ENCODE assay signal across 1 cellular context in the genomic region with DNA sequence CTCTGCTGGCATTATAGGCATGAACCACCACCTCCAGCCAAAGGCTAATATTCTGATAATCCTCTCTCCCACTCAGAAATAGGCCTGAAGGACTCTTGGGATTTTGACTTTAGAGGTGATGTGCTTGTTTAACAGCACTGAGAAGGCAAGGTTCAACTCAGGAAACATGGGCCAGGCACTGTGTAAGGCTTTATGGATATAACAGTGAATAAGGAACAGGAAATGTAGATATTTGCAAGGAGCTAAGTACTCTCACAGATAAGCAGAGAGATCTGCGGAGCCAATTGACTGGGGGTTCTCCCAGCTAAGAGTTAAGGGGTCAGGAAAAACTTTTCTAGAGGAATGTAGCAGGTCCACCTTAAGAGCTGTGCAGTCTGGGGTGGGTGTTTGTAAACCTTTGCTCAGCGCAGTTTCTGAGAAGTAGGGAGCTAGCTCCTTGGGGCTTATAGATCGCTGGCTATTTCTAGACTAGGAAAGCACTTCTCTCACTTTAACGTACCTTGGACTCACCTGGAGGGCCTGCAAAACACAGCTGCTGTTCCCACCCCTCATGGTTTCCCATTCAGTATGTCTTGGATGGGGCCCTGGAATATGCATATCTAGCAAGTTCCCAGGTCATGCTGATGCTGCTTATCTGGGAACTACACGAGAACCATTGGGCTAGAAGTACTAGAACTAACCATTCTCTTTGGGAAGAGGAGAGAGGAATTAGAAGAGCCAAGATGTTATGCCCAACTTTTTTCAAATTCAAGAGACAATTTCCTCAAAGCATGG.
A peak's percentile ranks its signal among the peaks of the same experiment; 100 is the strongest.
TF ChIP-seq lines count a peak whose summit lies in the region.

No MANE protein-coding gene starts in this region.

TF ChIP-seq in K562, 482 proteins besides CTCF, POLR2A, EP300 and RAD21 (continued from another document and continues in another):
- TF ChIP-seq, protein P1, sequence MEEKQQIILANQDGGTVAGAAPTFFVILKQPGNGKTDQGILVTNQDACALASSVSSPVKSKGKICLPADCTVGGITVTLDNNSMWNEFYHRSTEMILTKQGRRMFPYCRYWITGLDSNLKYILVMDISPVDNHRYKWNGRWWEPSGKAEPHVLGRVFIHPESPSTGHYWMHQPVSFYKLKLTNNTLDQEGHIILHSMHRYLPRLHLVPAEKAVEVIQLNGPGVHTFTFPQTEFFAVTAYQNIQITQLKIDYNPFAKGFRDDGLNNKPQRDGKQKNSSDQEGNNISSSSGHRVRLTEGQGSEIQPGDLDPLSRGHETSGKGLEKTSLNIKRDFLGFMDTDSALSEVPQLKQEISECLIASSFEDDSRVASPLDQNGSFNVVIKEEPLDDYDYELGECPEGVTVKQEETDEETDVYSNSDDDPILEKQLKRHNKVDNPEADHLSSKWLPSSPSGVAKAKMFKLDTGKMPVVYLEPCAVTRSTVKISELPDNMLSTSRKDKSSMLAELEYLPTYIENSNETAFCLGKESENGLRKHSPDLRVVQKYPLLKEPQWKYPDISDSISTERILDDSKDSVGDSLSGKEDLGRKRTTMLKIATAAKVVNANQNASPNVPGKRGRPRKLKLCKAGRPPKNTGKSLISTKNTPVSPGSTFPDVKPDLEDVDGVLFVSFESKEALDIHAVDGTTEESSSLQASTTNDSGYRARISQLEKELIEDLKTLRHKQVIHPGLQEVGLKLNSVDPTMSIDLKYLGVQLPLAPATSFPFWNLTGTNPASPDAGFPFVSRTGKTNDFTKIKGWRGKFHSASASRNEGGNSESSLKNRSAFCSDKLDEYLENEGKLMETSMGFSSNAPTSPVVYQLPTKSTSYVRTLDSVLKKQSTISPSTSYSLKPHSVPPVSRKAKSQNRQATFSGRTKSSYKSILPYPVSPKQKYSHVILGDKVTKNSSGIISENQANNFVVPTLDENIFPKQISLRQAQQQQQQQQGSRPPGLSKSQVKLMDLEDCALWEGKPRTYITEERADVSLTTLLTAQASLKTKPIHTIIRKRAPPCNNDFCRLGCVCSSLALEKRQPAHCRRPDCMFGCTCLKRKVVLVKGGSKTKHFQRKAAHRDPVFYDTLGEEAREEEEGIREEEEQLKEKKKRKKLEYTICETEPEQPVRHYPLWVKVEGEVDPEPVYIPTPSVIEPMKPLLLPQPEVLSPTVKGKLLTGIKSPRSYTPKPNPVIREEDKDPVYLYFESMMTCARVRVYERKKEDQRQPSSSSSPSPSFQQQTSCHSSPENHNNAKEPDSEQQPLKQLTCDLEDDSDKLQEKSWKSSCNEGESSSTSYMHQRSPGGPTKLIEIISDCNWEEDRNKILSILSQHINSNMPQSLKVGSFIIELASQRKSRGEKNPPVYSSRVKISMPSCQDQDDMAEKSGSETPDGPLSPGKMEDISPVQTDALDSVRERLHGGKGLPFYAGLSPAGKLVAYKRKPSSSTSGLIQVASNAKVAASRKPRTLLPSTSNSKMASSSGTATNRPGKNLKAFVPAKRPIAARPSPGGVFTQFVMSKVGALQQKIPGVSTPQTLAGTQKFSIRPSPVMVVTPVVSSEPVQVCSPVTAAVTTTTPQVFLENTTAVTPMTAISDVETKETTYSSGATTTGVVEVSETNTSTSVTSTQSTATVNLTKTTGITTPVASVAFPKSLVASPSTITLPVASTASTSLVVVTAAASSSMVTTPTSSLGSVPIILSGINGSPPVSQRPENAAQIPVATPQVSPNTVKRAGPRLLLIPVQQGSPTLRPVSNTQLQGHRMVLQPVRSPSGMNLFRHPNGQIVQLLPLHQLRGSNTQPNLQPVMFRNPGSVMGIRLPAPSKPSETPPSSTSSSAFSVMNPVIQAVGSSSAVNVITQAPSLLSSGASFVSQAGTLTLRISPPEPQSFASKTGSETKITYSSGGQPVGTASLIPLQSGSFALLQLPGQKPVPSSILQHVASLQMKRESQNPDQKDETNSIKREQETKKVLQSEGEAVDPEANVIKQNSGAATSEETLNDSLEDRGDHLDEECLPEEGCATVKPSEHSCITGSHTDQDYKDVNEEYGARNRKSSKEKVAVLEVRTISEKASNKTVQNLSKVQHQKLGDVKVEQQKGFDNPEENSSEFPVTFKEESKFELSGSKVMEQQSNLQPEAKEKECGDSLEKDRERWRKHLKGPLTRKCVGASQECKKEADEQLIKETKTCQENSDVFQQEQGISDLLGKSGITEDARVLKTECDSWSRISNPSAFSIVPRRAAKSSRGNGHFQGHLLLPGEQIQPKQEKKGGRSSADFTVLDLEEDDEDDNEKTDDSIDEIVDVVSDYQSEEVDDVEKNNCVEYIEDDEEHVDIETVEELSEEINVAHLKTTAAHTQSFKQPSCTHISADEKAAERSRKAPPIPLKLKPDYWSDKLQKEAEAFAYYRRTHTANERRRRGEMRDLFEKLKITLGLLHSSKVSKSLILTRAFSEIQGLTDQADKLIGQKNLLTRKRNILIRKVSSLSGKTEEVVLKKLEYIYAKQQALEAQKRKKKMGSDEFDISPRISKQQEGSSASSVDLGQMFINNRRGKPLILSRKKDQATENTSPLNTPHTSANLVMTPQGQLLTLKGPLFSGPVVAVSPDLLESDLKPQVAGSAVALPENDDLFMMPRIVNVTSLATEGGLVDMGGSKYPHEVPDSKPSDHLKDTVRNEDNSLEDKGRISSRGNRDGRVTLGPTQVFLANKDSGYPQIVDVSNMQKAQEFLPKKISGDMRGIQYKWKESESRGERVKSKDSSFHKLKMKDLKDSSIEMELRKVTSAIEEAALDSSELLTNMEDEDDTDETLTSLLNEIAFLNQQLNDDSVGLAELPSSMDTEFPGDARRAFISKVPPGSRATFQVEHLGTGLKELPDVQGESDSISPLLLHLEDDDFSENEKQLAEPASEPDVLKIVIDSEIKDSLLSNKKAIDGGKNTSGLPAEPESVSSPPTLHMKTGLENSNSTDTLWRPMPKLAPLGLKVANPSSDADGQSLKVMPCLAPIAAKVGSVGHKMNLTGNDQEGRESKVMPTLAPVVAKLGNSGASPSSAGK (IDR thresholded peaks at IDR 0.05), result 0 out of 2 replicates have a peak, but pooled peaks have one; percentile 13
- TF ChIP-seq, protein P2, sequence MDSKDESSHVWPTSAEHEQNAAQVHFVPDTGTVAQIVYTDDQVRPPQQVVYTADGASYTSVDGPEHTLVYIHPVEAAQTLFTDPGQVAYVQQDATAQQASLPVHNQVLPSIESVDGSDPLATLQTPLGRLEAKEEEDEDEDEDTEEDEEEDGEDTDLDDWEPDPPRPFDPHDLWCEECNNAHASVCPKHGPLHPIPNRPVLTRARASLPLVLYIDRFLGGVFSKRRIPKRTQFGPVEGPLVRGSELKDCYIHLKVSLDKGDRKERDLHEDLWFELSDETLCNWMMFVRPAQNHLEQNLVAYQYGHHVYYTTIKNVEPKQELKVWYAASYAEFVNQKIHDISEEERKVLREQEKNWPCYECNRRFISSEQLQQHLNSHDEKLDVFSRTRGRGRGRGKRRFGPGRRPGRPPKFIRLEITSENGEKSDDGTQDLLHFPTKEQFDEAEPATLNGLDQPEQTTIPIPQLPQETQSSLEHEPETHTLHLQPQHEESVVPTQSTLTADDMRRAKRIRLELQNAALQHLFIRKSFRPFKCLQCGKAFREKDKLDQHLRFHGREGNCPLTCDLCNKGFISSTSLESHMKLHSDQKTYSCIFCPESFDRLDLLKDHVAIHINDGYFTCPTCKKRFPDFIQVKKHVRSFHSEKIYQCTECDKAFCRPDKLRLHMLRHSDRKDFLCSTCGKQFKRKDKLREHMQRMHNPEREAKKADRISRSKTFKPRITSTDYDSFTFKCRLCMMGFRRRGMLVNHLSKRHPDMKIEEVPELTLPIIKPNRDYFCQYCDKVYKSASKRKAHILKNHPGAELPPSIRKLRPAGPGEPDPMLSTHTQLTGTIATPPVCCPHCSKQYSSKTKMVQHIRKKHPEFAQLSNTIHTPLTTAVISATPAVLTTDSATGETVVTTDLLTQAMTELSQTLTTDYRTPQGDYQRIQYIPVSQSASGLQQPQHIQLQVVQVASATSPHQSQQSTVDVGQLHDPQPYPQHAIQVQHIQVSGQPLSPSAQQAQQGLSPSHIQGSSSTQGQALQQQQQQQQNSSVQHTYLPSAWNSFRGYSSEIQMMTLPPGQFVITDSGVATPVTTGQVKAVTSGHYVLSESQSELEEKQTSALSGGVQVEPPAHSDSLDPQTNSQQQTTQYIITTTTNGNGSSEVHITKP (IDR thresholded peaks at IDR 0.05; ENCODE audit: partially characterized antibody), result peak; percentile 59
- TF ChIP-seq, protein P3, sequence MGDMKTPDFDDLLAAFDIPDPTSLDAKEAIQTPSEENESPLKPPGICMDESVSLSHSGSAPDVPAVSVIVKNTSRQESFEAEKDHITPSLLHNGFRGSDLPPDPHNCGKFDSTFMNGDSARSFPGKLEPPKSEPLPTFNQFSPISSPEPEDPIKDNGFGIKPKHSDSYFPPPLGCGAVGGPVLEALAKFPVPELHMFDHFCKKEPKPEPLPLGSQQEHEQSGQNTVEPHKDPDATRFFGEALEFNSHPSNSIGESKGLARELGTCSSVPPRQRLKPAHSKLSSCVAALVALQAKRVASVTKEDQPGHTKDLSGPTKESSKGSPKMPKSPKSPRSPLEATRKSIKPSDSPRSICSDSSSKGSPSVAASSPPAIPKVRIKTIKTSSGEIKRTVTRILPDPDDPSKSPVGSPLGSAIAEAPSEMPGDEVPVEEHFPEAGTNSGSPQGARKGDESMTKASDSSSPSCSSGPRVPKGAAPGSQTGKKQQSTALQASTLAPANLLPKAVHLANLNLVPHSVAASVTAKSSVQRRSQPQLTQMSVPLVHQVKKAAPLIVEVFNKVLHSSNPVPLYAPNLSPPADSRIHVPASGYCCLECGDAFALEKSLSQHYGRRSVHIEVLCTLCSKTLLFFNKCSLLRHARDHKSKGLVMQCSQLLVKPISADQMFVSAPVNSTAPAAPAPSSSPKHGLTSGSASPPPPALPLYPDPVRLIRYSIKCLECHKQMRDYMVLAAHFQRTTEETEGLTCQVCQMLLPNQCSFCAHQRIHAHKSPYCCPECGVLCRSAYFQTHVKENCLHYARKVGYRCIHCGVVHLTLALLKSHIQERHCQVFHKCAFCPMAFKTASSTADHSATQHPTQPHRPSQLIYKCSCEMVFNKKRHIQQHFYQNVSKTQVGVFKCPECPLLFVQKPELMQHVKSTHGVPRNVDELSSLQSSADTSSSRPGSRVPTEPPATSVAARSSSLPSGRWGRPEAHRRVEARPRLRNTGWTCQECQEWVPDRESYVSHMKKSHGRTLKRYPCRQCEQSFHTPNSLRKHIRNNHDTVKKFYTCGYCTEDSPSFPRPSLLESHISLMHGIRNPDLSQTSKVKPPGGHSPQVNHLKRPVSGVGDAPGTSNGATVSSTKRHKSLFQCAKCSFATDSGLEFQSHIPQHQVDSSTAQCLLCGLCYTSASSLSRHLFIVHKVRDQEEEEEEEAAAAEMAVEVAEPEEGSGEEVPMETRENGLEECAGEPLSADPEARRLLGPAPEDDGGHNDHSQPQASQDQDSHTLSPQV (IDR thresholded peaks at IDR 0.05), result peak; percentile 79
- TF ChIP-seq KLF13 (tag; IDR thresholded peaks at IDR 0.05; ENCODE audit: borderline replicate concordance, low read depth) (no peak), CREM (IDR thresholded peaks at IDR 0.05; ENCODE audit: low read depth) (0 out of 2 replicates have a peak, but pooled peaks have one; percentile 16), SRF (CRISPR knock-in tag; IDR thresholded peaks at IDR 0.05) (no peak), SMARCB1 (IDR thresholded peaks at IDR 0.05; ENCODE audit: insufficient read length, low read depth) (no peak), GABPB1 (CRISPR knock-in tag; IDR thresholded peaks at IDR 0.05) (no peak), PTRF (tag; IDR thresholded peaks at IDR 0.05) (no peak), IRF2 (CRISPR knock-in tag; IDR thresholded peaks at IDR 0.05) (no peak), SP1 (CRISPR knock-in tag; IDR thresholded peaks at IDR 0.05) (no peak), NR2F6 (CRISPR knock-in tag; IDR thresholded peaks at IDR 0.05) (no peak), NFE2 (IDR thresholded peaks at IDR 0.05; ENCODE audit: low read depth) (peak; percentile 27)
- TF ChIP-seq, protein P4, sequence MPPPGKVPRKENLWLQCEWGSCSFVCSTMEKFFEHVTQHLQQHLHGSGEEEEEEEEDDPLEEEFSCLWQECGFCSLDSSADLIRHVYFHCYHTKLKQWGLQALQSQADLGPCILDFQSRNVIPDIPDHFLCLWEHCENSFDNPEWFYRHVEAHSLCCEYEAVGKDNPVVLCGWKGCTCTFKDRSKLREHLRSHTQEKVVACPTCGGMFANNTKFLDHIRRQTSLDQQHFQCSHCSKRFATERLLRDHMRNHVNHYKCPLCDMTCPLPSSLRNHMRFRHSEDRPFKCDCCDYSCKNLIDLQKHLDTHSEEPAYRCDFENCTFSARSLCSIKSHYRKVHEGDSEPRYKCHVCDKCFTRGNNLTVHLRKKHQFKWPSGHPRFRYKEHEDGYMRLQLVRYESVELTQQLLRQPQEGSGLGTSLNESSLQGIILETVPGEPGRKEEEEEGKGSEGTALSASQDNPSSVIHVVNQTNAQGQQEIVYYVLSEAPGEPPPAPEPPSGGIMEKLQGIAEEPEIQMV (tag; conservative IDR thresholded peaks at IDR 0.05; ENCODE audit: low read depth), result 0 out of 2 replicates have a peak, but pooled peaks have one; percentile 16
- TF ChIP-seq, protein P5, sequence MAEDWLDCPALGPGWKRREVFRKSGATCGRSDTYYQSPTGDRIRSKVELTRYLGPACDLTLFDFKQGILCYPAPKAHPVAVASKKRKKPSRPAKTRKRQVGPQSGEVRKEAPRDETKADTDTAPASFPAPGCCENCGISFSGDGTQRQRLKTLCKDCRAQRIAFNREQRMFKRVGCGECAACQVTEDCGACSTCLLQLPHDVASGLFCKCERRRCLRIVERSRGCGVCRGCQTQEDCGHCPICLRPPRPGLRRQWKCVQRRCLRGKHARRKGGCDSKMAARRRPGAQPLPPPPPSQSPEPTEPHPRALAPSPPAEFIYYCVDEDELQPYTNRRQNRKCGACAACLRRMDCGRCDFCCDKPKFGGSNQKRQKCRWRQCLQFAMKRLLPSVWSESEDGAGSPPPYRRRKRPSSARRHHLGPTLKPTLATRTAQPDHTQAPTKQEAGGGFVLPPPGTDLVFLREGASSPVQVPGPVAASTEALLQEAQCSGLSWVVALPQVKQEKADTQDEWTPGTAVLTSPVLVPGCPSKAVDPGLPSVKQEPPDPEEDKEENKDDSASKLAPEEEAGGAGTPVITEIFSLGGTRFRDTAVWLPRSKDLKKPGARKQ (CRISPR knock-in tag; IDR thresholded peaks at IDR 0.05), result no peak
- TF ChIP-seq, protein P6, sequence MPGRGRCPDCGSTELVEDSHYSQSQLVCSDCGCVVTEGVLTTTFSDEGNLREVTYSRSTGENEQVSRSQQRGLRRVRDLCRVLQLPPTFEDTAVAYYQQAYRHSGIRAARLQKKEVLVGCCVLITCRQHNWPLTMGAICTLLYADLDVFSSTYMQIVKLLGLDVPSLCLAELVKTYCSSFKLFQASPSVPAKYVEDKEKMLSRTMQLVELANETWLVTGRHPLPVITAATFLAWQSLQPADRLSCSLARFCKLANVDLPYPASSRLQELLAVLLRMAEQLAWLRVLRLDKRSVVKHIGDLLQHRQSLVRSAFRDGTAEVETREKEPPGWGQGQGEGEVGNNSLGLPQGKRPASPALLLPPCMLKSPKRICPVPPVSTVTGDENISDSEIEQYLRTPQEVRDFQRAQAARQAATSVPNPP (IDR thresholded peaks at IDR 0.05; ENCODE audit: borderline replicate concordance, insufficient read depth, insufficient read length), result no peak
- TF ChIP-seq, protein P7, sequence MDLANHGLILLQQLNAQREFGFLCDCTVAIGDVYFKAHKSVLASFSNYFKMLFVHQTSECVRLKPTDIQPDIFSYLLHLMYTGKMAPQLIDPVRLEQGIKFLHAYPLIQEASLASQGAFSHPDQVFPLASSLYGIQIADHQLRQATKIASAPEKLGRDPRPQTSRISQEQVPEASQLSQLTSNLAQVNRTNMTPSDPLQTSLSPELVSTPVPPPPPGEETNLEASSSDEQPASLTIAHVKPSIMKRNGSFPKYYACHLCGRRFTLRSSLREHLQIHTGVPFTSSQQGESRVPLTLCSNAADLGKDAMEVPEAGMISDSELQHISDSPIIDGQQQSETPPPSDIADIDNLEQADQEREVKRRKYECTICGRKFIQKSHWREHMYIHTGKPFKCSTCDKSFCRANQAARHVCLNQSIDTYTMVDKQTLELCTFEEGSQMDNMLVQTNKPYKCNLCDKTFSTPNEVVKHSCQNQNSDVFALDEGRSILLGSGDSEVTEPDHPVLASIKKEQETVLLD (IDR thresholded peaks at IDR 0.05), result no peak
- TF ChIP-seq, protein P8, sequence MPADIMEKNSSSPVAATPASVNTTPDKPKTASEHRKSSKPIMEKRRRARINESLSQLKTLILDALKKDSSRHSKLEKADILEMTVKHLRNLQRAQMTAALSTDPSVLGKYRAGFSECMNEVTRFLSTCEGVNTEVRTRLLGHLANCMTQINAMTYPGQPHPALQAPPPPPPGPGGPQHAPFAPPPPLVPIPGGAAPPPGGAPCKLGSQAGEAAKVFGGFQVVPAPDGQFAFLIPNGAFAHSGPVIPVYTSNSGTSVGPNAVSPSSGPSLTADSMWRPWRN (IDR thresholded peaks at IDR 0.05; ENCODE audit: low read depth), result no peak
